ENCODE assay signal across 8 cellular contexts in the genomic region with DNA sequence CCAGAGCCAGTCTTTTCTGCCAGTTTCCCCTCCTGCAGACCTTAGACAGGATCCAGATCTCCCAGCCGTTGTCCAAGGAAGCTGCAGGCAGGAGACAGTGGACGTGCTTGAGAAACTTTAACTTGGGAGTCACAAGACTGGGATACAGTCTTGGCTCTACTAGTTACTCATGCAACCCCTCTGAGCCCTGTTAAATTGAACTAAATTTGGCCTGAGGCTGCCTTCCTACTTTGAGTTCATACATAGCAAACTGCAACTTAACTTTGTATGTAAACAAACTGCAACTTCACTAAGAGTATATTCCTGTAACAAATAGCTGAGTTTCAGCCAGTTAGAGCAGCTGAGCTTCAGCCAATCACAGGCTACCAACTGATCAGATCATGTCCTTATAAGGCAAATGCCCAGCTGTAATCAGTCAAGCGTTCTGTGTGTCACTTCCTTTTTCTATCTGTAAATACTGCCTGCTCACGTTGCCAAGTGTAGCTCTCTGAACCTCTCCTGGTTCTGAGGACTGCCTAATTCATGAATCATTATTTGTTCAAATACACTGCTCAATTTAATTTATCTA.
DNase-seq lines count a peak whose midpoint lies in the region; ATAC-seq and TF ChIP-seq lines count a peak whose summit lies in the region.

No MANE protein-coding gene starts in this region.

- H4K20me1 ChIP-seq in PC-9 (ENCODE audit: insufficient read depth): no peaks in the 10 kb centered on the region

- no peaks in the 10 kb centered on the region for H3K4me1 ChIP-seq in A673 (ENCODE audit: insufficient read depth, low read length, poor library complexity, severe bottlenecking)
- H3K4me1 ChIP-seq in PC-9 (replicated peaks; ENCODE audit: insufficient read depth): peaks cover 36% of the 10 kb centered on the region

- peak overlapping the region; percentile 24; the same call in 1 of the 2 replicates for H2AFZ ChIP-seq in PC-9

- CTCF ChIA-PET in A673 (lab: Charles Lee) (no interaction called here), PC-9 (lab: Charles Lee) (no interaction called here), HEK293T (lab: Yijun Ruan, JAX) (interaction anchor here (0.6 kb wide), 1 partner anchor 534 kb away, joined by 4 read pairs; no protein-coding TSS in a partner anchor)

- H3K9me3 ChIP-seq in A673 (ENCODE audit: low read depth, low read length, poor library complexity, severe bottlenecking): peaks cover 20% of the 10 kb centered on the region
- peaks cover 51% of the 10 kb centered on the region for H3K9me3 ChIP-seq in PC-9 (ENCODE audit: insufficient read depth, low read depth)

- intact Hi-C loops in A673 (cut with micrococcal nuclease; ENCODE audit: unreplicated experiment): no loop called here
- intact Hi-C loops in PC-9 (cut with micrococcal nuclease; ENCODE audit: unreplicated experiment): no loop called here

- H3K27ac ChIP-seq in A673 (ENCODE audit: low read depth, low read length, poor library complexity, severe bottlenecking): peak overlapping the region; percentile 21
- H3K27ac ChIP-seq in PC-9: peak overlapping the region; percentile 75

- DNase-seq in A673 (ENCODE audit: low spot score) (peak; percentile 69), PC-9 (peak in 1 of 2 experiments; percentile 93), fibroblast of peridontal ligament (ENCODE audit: extremely low read depth) (peak; percentile 86), skeletal muscle cell (ENCODE audit: low read depth) (peak; percentile 93), HEK293T (ENCODE audit: extremely low spot score) (no peak), NCI-H1092 treated with DMSO at 0.1 percent for 48 hours (lab: John Stamatoyannopoulos, UW) (no peak)
- no peak for DNase-seq in activated CD4-positive, CD25-positive, alpha-beta regulatory T cell (lab: John Stamatoyannopoulos, UW)

- peak; percentile 65 for ATAC-seq in GM21786 (IDR thresholded peaks at IDR 0.05; ENCODE audit: unreplicated experiment)

- H3K27me3 ChIP-seq in A673 (replicated peaks; ENCODE audit: insufficient read depth, low read depth, low read length, poor library complexity) (no peaks in the 10 kb centered on the region), PC-9 (ENCODE audit: insufficient read depth, low read depth) (no peaks in the 10 kb centered on the region)

- no peak for TF ChIP-seq CTCF in A673 (conservative IDR thresholded peaks at IDR 0.05; ENCODE audit: low read depth, low read length)
- no peak for TF ChIP-seq CTCF in PC-9 (conservative IDR thresholded peaks at IDR 0.05)

- no peak overlapping the region for H3K4me3 ChIP-seq in A673 (ENCODE audit: low read depth, low read length, poor library complexity, severe bottlenecking)
- H3K4me3 ChIP-seq in PC-9: no peak overlapping the region
- H3K4me3 ChIP-seq in skeletal muscle cell (ENCODE audit: low read depth, low read length): no peak overlapping the region

- peaks cover 25% of the 10 kb centered on the region for H3F3A ChIP-seq in PC-9 (ENCODE audit: insufficient read depth, low read depth)

- peak overlapping the region; percentile 25; the same call in 1 of the 2 replicates for H3K4me2 ChIP-seq in PC-9

- BruUV-seq in A673 (replicated peaks; lab: Mats Ljungman, UMichigan) (no TSS peak), PC-9 (replicated peaks; lab: Mats Ljungman, UMichigan) (no TSS peak)

- no peaks in the 10 kb centered on the region for H3K36me3 ChIP-seq in A673 (ENCODE audit: insufficient read depth, low read length, poor library complexity, severe bottlenecking)
- 0 out of 2 replicates have a peak, but pooled peaks cover 4% of the 10 kb centered on the region for H3K36me3 ChIP-seq in PC-9 (ENCODE audit: low read depth)

- H3K79me2 ChIP-seq in PC-9 (ENCODE audit: low read depth): no peaks in the 10 kb centered on the region

- H3K9me2 ChIP-seq in PC-9 (ENCODE audit: insufficient read depth): no peaks in the 10 kb centered on the region

- POLR2A ChIA-PET in A673 (lab: Charles Lee; ENCODE audit: low non-redundant PET) (no interaction called here), PC-9 (lab: Charles Lee; ENCODE audit: unreplicated experiment) (no interaction called here), HEK293T (lab: Yijun Ruan, JAX) (no interaction called here)

TF ChIP-seq in HEK293T, 16 proteins besides CTCF, POLR2A, EP300 and RAD21:
- TF ChIP-seq, protein P1, sequence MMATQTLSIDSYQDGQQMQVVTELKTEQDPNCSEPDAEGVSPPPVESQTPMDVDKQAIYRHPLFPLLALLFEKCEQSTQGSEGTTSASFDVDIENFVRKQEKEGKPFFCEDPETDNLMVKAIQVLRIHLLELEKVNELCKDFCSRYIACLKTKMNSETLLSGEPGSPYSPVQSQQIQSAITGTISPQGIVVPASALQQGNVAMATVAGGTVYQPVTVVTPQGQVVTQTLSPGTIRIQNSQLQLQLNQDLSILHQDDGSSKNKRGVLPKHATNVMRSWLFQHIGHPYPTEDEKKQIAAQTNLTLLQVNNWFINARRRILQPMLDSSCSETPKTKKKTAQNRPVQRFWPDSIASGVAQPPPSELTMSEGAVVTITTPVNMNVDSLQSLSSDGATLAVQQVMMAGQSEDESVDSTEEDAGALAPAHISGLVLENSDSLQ (IDR thresholded peaks at IDR 0.05): no peak
- TF ChIP-seq ELF4 (IDR thresholded peaks at IDR 0.05): no peak
- TF ChIP-seq TARDBP (IDR thresholded peaks at IDR 0.05): no peak
- no peak for TF ChIP-seq L3MBTL2 (conservative IDR thresholded peaks at IDR 0.05)
- no peak for TF ChIP-seq ZNF384 (IDR thresholded peaks at IDR 0.05)
- no peak for TF ChIP-seq FOXM1 (IDR thresholded peaks at IDR 0.05; ENCODE audit: borderline replicate concordance)
- TF ChIP-seq SUZ12 (IDR thresholded peaks at IDR 0.05): no peak
- TF ChIP-seq CTBP1 (IDR thresholded peaks at IDR 0.05; ENCODE audit: borderline replicate concordance): no peak
- TF ChIP-seq SP1 (IDR thresholded peaks at IDR 0.05): no peak
- no peak for TF ChIP-seq NFRKB (IDR thresholded peaks at IDR 0.05)
- no peak for TF ChIP-seq BHLHE40 (IDR thresholded peaks at IDR 0.05; ENCODE audit: borderline replicate concordance)
- no peak for TF ChIP-seq FOXA1 (IDR thresholded peaks at IDR 0.05)
- TF ChIP-seq HDGF (IDR thresholded peaks at IDR 0.05; ENCODE audit: borderline replicate concordance): no peak
TF ChIP-seq in HEK293T: peak in this region for 0.

Comparison
In these comparisons a context has a peak if more than half of its experiments do, and no peak if none do; other contexts are left out.
1. DNase-seq: peak in A673 (single experiment), fibroblast of peridontal ligament (single experiment) and skeletal muscle cell (single experiment); none in HEK293T (single experiment), NCI-H1092 treated with DMSO at 0.1 percent for 48 hours (single experiment) and activated CD4-positive, CD25-positive, alpha-beta regulatory T cell (0 of 4).